In the genomic region with DNA sequence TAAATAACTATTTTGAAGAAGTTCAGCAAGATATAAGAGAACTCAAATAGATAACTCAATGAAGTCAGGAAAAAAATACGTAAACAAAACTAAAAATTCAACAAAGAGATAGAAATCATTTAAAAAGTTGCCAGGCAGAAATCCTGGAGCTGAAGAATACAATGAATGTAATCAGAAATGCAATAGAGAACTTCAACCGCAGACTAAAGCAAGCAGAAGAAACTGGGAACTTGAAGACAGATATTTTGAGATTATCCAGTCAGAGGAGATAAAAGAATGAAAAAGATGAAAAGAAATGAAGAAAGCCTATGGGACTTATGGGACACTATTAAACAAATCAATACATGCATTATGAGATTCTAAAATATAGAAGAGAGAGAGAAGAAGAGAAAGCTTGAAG, we compare ENCODE assay signal across 33 cellular contexts.
A peak's percentile ranks its signal among the peaks of the same experiment; 100 is the strongest.
DNase-seq lines count a peak whose midpoint lies in the region; ATAC-seq, FAIRE-seq and TF ChIP-seq lines count a peak whose summit lies in the region.
"Had no signal": no experiment of that assay in that cellular context is flagged by ENCODE, and none has a peak within 500 bp of the region (broad histone marks: within the 10 kb centered on the region; RNA-seq: fewer than 3 reads in every experiment).

No MANE protein-coding gene starts in this region.

- 26% methylated on average over 2 of the region's 2 CpGs for WGBS in HepG2 (ENCODE audit: low lambda C conversion rate)
- WGBS in right lobe of liver (ENCODE audit: insufficient coverage, low coverage, low lambda C conversion rate, missing lambda C conversion rate): 89% methylated on average over 1 of the region's 2 CpGs

- no peak for TF ChIP-seq POLR2A in HepG2 (IDR thresholded peaks at IDR 0.05; ENCODE audit: insufficient read depth in 1 of 2, low read depth in 2 of 2, low read length in 2 of 2)
- TF ChIP-seq POLR2A in right lobe of liver (IDR thresholded peaks at IDR 0.05): no peak

- no peaks in the 10 kb centered on the region for H3K79me2 ChIP-seq in HepG2 (ENCODE audit: insufficient read depth, low read length)

- intact Hi-C loops in HepG2 (cut with micrococcal nuclease; ENCODE audit: unreplicated experiment): no loop called here
- intact Hi-C loops in right lobe of liver (cut with DNase I): no loop called here

- H3K36me3 ChIP-seq in HepG2 (replicated peaks in 1 of 2; ENCODE audit: control insufficient read depth in 1 of 2, insufficient read depth in 2 of 2, low read length in 2 of 2) (no peaks in the 10 kb centered on the region), right lobe of liver (no peaks in the 10 kb centered on the region), HEK293 (ENCODE audit: control insufficient read depth in 2 of 2, insufficient read depth in 1 of 2, low read length in 2 of 2) (no peaks in the 10 kb centered on the region)
- H3K36me3 ChIP-seq: BE2C; BLaER1; BLaER1 treated with 17β-estradiol and CSF1 and Interleukin-3, amounts not matched to agents 10 nM and 100 nM had no signal

- H3K9me3 ChIP-seq in HepG2 (ENCODE audit: low read length) (peaks cover 10% of the 10 kb centered on the region; the same call in 1 of the 2 replicates), right lobe of liver (no peaks in the 10 kb centered on the region), HEK293 (ENCODE audit: control insufficient read depth, insufficient read depth, low read depth, low read length) (no peaks in the 10 kb centered on the region)
- H3K9me3 ChIP-seq: BE2C had no signal

- ATAC-seq in HepG2: no peak
- ATAC-seq in right lobe of liver: no peak
- ATAC-seq: A549; CD8-positive, alpha-beta T cell had no signal

- H3K27me3 ChIP-seq in HepG2 (ENCODE audit: control insufficient read depth in 1 of 2, insufficient read depth in 2 of 2, low read length in 2 of 2) (peaks cover 0 to 1% of the 10 kb centered on the region in 2 experiments; a peak in 3 of 5 replicates), right lobe of liver (no peaks in the 10 kb centered on the region)
- H3K27me3 ChIP-seq: BE2C; BLaER1; BLaER1 treated with 17β-estradiol and CSF1 and Interleukin-3, amounts not matched to agents 10 nM and 100 nM had no signal

- H3K4me1 ChIP-seq in HepG2 (ENCODE audit: insufficient read depth, low read length) (no peaks in the 10 kb centered on the region), right lobe of liver (no peaks in the 10 kb centered on the region), HEK293 (ENCODE audit: control insufficient read depth, insufficient read depth, low read length) (no peaks in the 10 kb centered on the region)
- H3K4me1 ChIP-seq: A549, BE2C, BLaER1, Caco-2 had no signal

- no TSS peak for BruUV-seq in HepG2 (replicated peaks; lab: Mats Ljungman, UMichigan)

- CTCF ChIA-PET in HepG2 (lab: Yijun Ruan, JAX; ENCODE audit: low intra/inter-chr PET ratio, low total read pairs) (no interaction called here), HEK293 (lab: Yijun Ruan, JAX) (no interaction called here)

- no peak overlapping the region for H3K27ac ChIP-seq in HepG2 (ENCODE audit: extremely low read length, insufficient read depth, low read length)
- H3K27ac ChIP-seq in right lobe of liver: no peak overlapping the region
- H3K27ac ChIP-seq in HEK293 (ENCODE audit: extremely low read depth, low read depth, low read length): no peak overlapping the region
- H3K27ac ChIP-seq: 22Rv1; A549; BLaER1; BLaER1 treated with 17β-estradiol and CSF1 and Interleukin-3, amounts not matched to agents 10 nM and 100 nM; C4-2B had no signal

- H2AFZ ChIP-seq in HepG2 (ENCODE audit: low read length): no peak overlapping the region

- TF ChIP-seq CTCF in HepG2 (CRISPR knock-in tag; IDR thresholded peaks at IDR 0.05): no peak
- no peak for TF ChIP-seq CTCF in right lobe of liver (IDR thresholded peaks at IDR 0.05)
- TF ChIP-seq CTCF in HEK293 (tag by site-specific recombination; IDR thresholded peaks at IDR 0.05): no peak

- POLR2A ChIA-PET in HepG2 (lab: Yijun Ruan, JAX) (no interaction called here), HEK293 (lab: Yijun Ruan, JAX) (no interaction called here)

- H3K4me2 ChIP-seq in HepG2 (ENCODE audit: low read depth, low read length): no peak overlapping the region
- H3K4me2 ChIP-seq: A549; BLaER1; BLaER1 treated with 17β-estradiol and CSF1 and Interleukin-3, amounts not matched to agents 10 nM and 100 nM had no signal

- no peak overlapping the region for H3K9ac ChIP-seq in HepG2 (ENCODE audit: insufficient read depth, low read depth, low read length)
- H3K9ac ChIP-seq: BLaER1; BLaER1 treated with 17β-estradiol and CSF1 and Interleukin-3, amounts not matched to agents 10 nM and 100 nM had no signal

- FAIRE-seq in HepG2 (lab: Jason Lieb, UNC): no peak
- FAIRE-seq: A204.1, A549, D721Med had no signal

- TF ChIP-seq EP300 in HepG2 (IDR thresholded peaks at IDR 0.05; ENCODE audit: low read depth in 2 of 2, low read length in 2 of 2) (no peak), HepG2 (CRISPR knock-in tag; IDR thresholded peaks at IDR 0.05; ENCODE audit: borderline replicate concordance) (no peak)

- no peak for TF ChIP-seq RAD21 in HepG2 (CRISPR knock-in tag; IDR thresholded peaks at IDR 0.05)

- no peaks in the 10 kb centered on the region for H4K20me1 ChIP-seq in HepG2 (ENCODE audit: insufficient read depth, low read length)
- H4K20me1 ChIP-seq: BLaER1; BLaER1 treated with 17β-estradiol and CSF1 and Interleukin-3, amounts not matched to agents 10 nM and 100 nM had no signal

- DNase-seq in HepG2 (ENCODE audit: low spot score): no peak
- DNase-seq in right lobe of liver: no peak
- peak; percentile 17 for DNase-seq in Caki2 (ENCODE audit: low read depth)
- DNase-seq in AG08395 (ENCODE audit: low spot score): no peak
- DNase-seq in T-helper 2 cell: no peak
- DNase-seq: 8988T; ACHN; AML-193; BE2C; C1 segment of cervical spinal cord; Caco-2; Calu3; CD4-positive, alpha-beta memory T cell; CD4-positive, alpha-beta T cell; CD4-positive, CD25-positive, alpha-beta regulatory T cell; CD8-positive, alpha-beta memory T cell; CD8-positive, alpha-beta T cell; COR-L47; DMS 273 treated with DMSO at 0.1 percent for 48 hours; DMS153; DMS53; DMS79; DMS79 treated with DMSO at 0.1 percent for 48 hours; DND-41; EL had no signal

- in situ Hi-C loops in HepG2 (cut with HindIII; ENCODE audit: extremely low pct_ligation_motif_present, low pct_unique_long_range_greater_than_20kb): no loop called here
- in situ Hi-C loops in Caki2 (cut with HindIII; ENCODE audit: low pct_unique_long_range_greater_than_20kb, low sequenced_read_pairs): no loop called here

- H3K4me3 ChIP-seq in HepG2 (replicated peaks in 1 of 3; ENCODE audit: insufficient read depth in 1 of 3, low read depth in 2 of 3, low read length in 3 of 3) (no peak overlapping the region), right lobe of liver (no peak overlapping the region), HEK293 (ENCODE audit: low read depth, low read length) (no peak overlapping the region)
- H3K4me3 ChIP-seq: A549; BLaER1; BLaER1 treated with 17β-estradiol and CSF1 and Interleukin-3, amounts not matched to agents 10 nM and 100 nM had no signal

TF ChIP-seq in HepG2, 621 proteins besides CTCF, POLR2A, EP300 and RAD21:
- no peak for TF ChIP-seq RBFOX2 (IDR thresholded peaks at IDR 0.05; ENCODE audit: low read depth, low read length)
- TF ChIP-seq ZNF160 (CRISPR knock-in tag; IDR thresholded peaks at IDR 0.05): peak; percentile 96

TF ChIP-seq in HEK293, 187 proteins besides CTCF, POLR2A, EP300 and RAD21:
- peak; percentile 23 for TF ChIP-seq SETDB1 (IDR thresholded peaks at IDR 0.05; ENCODE audit: insufficient read length, low read length)
- TF ChIP-seq ZNF670 (tag by site-specific recombination; IDR thresholded peaks at IDR 0.05; ENCODE audit: low read depth): no peak
- no peak for TF ChIP-seq HOXC10 (CRISPR knock-in tag; IDR thresholded peaks at IDR 0.05)
- no peak for TF ChIP-seq ZNF610 (tag by site-specific recombination; IDR thresholded peaks at IDR 0.05; ENCODE audit: borderline replicate concordance)

Comparison
In these comparisons a context has a peak if more than half of its experiments do, and no peak if none do; other contexts are left out.
1. Of the 63 proteins assayed by ChIP-seq in both HepG2 and HEK293: peak only in HepG2: none; only in HEK293: SETDB1; in both: none; in neither: 62.